In genomic region chr11:23063261-23063660, GRCh38 we compare ENCODE assay signal across 5 cellular contexts.
"Had no signal": no experiment of that assay in that cellular context is flagged by ENCODE, and none has a peak within 500 bp of the region (broad histone marks: within the 10 kb centered on the region; RNA-seq: fewer than 3 reads in every experiment).

No MANE protein-coding gene starts in this region.

- H3K27ac ChIP-seq: HL-60 had no signal

- ATAC-seq: HepG2, K562 had no signal

- DNase-seq: KBM-7, KG1 had no signal

- H3K4me3 ChIP-seq: K562 had no signal
